ENCODE assay signal across 1 cellular context in the genomic region with DNA sequence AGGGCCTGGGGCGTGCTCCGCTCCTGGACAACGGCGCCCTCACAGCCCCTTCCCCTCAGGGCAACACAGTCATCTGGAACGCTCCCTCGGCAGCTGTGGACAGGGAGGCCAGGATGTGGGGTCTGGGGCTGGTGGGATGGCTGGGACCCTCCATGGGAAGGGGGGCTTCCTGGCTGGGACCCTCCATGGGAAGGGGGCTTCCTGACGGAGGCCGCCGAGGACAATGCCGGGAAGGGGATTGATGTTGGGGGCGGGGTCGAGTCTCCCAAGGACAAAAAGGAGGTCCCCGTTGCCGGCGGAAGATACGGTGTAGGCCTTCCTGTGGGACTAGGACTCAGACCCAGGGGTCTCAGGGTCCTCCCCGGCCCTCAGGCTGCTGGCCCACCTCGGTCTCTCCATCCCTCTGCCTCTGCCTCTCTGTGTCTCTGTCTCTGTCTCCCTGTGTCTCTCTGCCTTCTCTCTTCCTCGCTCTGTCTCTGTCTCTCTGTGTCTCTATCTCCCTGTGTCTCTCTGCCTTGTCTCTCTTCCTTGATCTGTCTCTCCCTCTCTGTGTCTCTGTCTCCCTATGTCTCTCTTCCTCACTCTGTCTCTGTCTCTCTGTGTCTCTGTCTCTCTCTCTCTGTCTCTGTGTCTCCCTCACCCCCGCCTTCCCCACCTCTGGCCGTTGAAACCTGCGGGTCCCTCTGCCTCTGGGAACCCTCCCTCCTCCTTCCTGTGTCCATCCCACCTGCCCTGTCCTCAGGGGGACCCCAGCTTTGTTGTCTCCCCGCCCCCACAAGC.
TF ChIP-seq lines count a peak whose summit lies in the region.

No MANE protein-coding gene starts in this region.

TF ChIP-seq in endothelial cell of umbilical vein, 7 proteins besides CTCF, POLR2A, EP300 and RAD21:
- no peak for TF ChIP-seq GATA2 (IDR thresholded peaks at IDR 0.05; ENCODE audit: insufficient read depth, insufficient read length, low read depth, low read length)
- no peak for TF ChIP-seq POLR2AphosphoS5 (IDR thresholded peaks at IDR 0.05; ENCODE audit: insufficient read depth, low read depth, low read length)
- TF ChIP-seq, protein P1, sequence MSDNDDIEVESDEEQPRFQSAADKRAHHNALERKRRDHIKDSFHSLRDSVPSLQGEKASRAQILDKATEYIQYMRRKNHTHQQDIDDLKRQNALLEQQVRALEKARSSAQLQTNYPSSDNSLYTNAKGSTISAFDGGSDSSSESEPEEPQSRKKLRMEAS (IDR thresholded peaks at IDR 0.05; ENCODE audit: insufficient read depth, insufficient read length), result no peak
- no peak for TF ChIP-seq FOS (IDR thresholded peaks at IDR 0.05; ENCODE audit: borderline replicate concordance, insufficient read depth, low read length)
- no peak for TF ChIP-seq EZH2 (IDR thresholded peaks at IDR 0.05; ENCODE audit: borderline replicate concordance, low read depth, low read length, severe bottlenecking)
- TF ChIP-seq JUN (IDR thresholded peaks at IDR 0.05; ENCODE audit: borderline replicate concordance, insufficient read depth, insufficient read length, low read depth), result no peak
- no peak for TF ChIP-seq MYC (IDR thresholded peaks at IDR 0.05; ENCODE audit: low read depth, low read length)
